ENCODE assay signal across 20 cellular contexts in the genomic region with DNA sequence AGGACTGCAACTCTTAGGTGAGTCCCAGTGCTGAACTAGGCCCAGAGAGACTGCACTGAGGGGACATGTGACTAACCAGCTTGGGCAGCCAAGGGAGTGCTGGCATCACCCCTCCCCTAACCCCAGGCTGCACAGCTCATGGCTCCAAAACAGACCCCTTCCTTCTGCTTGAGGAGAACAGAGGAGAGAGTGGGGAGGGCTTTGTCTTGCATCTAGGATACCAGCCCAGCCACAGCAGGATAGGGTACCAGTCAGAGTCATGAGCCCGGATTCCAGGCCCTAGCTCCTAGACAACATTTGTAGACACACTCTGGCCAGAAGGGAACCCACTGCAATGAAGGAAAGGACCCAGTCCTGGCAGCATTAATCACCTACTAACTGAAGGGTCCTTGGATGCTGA.
DNase-seq lines count a peak whose midpoint lies in the region; ATAC-seq and TF ChIP-seq lines count a peak whose summit lies in the region.
"Had no signal": no experiment of that assay in that cellular context is flagged by ENCODE, and none has a peak within 500 bp of the region (broad histone marks: within the 10 kb centered on the region; RNA-seq: fewer than 3 reads in every experiment).

No MANE protein-coding gene starts in this region.

- no peak for ATAC-seq in GM21447 (IDR thresholded peaks at IDR 0.05; ENCODE audit: unreplicated experiment)
- ATAC-seq: A549; CD8-positive, alpha-beta T cell; GM23338 had no signal

- peak; percentile 69 for DNase-seq in Ammon's horn (ENCODE audit: low spot score)
- peak; percentile 9 for DNase-seq in cerebellar cortex (ENCODE audit: low spot score)
- DNase-seq in posterior cingulate gyrus, result peak in 7 of 10 donors; percentile 14 to 77 (median 28)
- no peak for DNase-seq in NK-92 (lab: John Stamatoyannopoulos, UW; ENCODE audit: unreplicated experiment)
- DNase-seq in HEK293T (ENCODE audit: extremely low spot score), result no peak
- DNase-seq: AML-193; Calu3; CD8-positive, alpha-beta T cell; DMS 273 treated with DMSO at 0.1 percent for 48 hours; DMS53; DND-41; EL; HCEC 1CT; HFFc6 had no signal

- peak overlapping the region; percentile 58 for H3K27ac ChIP-seq in layer of hippocampus (ENCODE audit: low read depth, low read length)
- H3K27ac ChIP-seq: 22Rv1, A549, BLaER1 had no signal

- POLR2A ChIA-PET in HEK293T (lab: Yijun Ruan, JAX), result no interaction called here

- CTCF ChIA-PET in HEK293T (lab: Yijun Ruan, JAX), result no interaction called here

- no peaks in the 10 kb centered on the region for H3K27me3 ChIP-seq in layer of hippocampus (ENCODE audit: control insufficient read depth, insufficient read depth, low read length)
- H3K27me3 ChIP-seq: BLaER1 had no signal

- intact Hi-C loops in posterior cingulate gyrus (cut with DNase I), result no loop called here

TF ChIP-seq in HEK293T, 16 proteins besides CTCF, POLR2A, EP300 and RAD21:
- no peak for TF ChIP-seq L3MBTL2 (conservative IDR thresholded peaks at IDR 0.05)
- TF ChIP-seq HDGF (IDR thresholded peaks at IDR 0.05; ENCODE audit: borderline replicate concordance), result no peak
- no peak for TF ChIP-seq TARDBP (IDR thresholded peaks at IDR 0.05)
- TF ChIP-seq BHLHE40 (IDR thresholded peaks at IDR 0.05; ENCODE audit: borderline replicate concordance), result no peak
- no peak for TF ChIP-seq SP1 (IDR thresholded peaks at IDR 0.05)

Comparison
In these comparisons a context has a peak if more than half of its experiments do, and no peak if none do; other contexts are left out.
1. DNase-seq: peak in Ammon's horn (single experiment), cerebellar cortex (single experiment) and posterior cingulate gyrus (7 of 10); none in NK-92 (single experiment) and HEK293T (single experiment).